Comparison of ENCODE assay signal across 12 cellular contexts in the genomic region with DNA sequence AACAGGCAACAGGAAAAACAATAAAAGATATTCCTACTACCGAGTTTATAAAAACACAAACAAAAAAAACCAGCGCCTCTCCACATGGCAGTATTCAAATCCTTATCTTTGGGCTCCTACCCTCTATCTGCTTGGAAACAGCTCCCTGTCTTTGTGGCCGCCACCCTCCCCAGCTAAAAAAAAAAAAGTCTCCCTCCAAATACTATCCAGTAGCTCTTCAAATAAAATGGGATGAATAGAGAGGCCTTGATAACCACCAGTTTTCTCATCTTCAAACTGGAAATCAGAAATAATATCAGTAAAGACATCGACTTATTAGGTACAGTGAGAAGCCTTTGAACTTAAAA.
A peak's percentile ranks its signal among the peaks of the same experiment; 100 is the strongest.
DNase-seq lines count a peak whose midpoint lies in the region; TF ChIP-seq lines count a peak whose summit lies in the region.
"Had no signal": no experiment of that assay in that cellular context is flagged by ENCODE, and none has a peak within 500 bp of the region (broad histone marks: within the 10 kb centered on the region; RNA-seq: fewer than 3 reads in every experiment).

No MANE protein-coding gene starts in this region.

- H3K27me3 ChIP-seq in Loucy (ENCODE audit: insufficient read depth, low read length, poor library complexity, severe bottlenecking) (no peaks in the 10 kb centered on the region), ascending aorta (no peaks in the 10 kb centered on the region)

- intact Hi-C loops in ascending aorta (cut with DNase I), result loop anchor here (5.0 to 10.0 kb wide), 5 partner anchors 190 to 1910 kb away; a partner anchor contains a TSS

- H3K36me3 ChIP-seq in Loucy (ENCODE audit: insufficient read depth, low read length) (no peaks in the 10 kb centered on the region), ascending aorta (no peaks in the 10 kb centered on the region), mesodermal cell (ENCODE audit: control insufficient read depth, insufficient read depth, low read length) (no peaks in the 10 kb centered on the region)

- H3K9ac ChIP-seq in Loucy (ENCODE audit: low read depth, low read length, poor library complexity, severe bottlenecking), result peak overlapping the region; percentile 69

- H3K4me1 ChIP-seq in Loucy (ENCODE audit: insufficient read depth, low read length, poor library complexity, severe bottlenecking), result peaks cover 66% of the 10 kb centered on the region
- H3K4me1 ChIP-seq in ascending aorta, result peaks cover 3 to 7% of the 10 kb centered on the region in 2 donors
- peaks cover 7% of the 10 kb centered on the region for H3K4me1 ChIP-seq in mesodermal cell (ENCODE audit: control insufficient read depth, insufficient read depth, low read length, poor library complexity, severe bottlenecking)

- DNase-seq in ascending aorta (ENCODE audit: low spot score in 2 of 2) (no peak), hepatic stellate cell (ENCODE audit: low spot score) (no peak), foreskin melanocyte (no peak), NCI-H345 (lab: John Stamatoyannopoulos, UW) (no peak)
- DNase-seq in effector CD8-positive, alpha-beta T cell (lab: John Stamatoyannopoulos, UW), result no peak
- DNase-seq: activated gamma-delta T cell, GDM1, HFFc6, NCI-H524 had no signal

- peak overlapping the region; percentile 69 for H3K4me3 ChIP-seq in Loucy (ENCODE audit: low read length, poor library complexity, severe bottlenecking)
- no peak overlapping the region for H3K4me3 ChIP-seq in ascending aorta
- H3K4me3 ChIP-seq in mesodermal cell (ENCODE audit: extremely low read depth, insufficient read depth, low read length, poor library complexity, severe bottlenecking), result no peak overlapping the region

- H3K27ac ChIP-seq in ascending aorta, result peak overlapping the region; percentile 86 to 89
- peak overlapping the region; percentile 91 for H3K27ac ChIP-seq in mesodermal cell (ENCODE audit: low read depth, low read length, severe bottlenecking)
- peak overlapping the region; percentile 97 for H3K27ac ChIP-seq in temporal lobe (ENCODE audit: low read depth, low read length)

- WGBS in mesodermal cell (ENCODE audit: insufficient coverage in 2 of 2), 2 experiments, result 95 to 97% methylated on average over 3 of the region's 4 CpGs

- H4K20me1 ChIP-seq in Loucy (ENCODE audit: insufficient read depth, low read length, poor library complexity, severe bottlenecking), result no peaks in the 10 kb centered on the region

- no peak for TF ChIP-seq CTCF in Loucy (conservative IDR thresholded peaks at IDR 0.05; ENCODE audit: low read length)
- TF ChIP-seq CTCF in ascending aorta (IDR thresholded peaks at IDR 0.05), result no peak

- no peaks in the 10 kb centered on the region for H3K9me2 ChIP-seq in Loucy (replicated peaks; ENCODE audit: low read depth, low read length)

- peak overlapping the region; percentile 66 for H3K4me2 ChIP-seq in Loucy (ENCODE audit: low read depth, low read length, poor library complexity, severe bottlenecking)

- peaks cover 17% of the 10 kb centered on the region; the same call in 1 of the 2 replicates for H3F3A ChIP-seq in Loucy (ENCODE audit: low read depth)

- H2AFZ ChIP-seq in Loucy (ENCODE audit: low read length), result peak overlapping the region; percentile 58; the same call in 1 of the 2 replicates

- no peaks in the 10 kb centered on the region for H3K9me3 ChIP-seq in Loucy (ENCODE audit: insufficient read depth, low read depth, low read length)
- no peaks in the 10 kb centered on the region for H3K9me3 ChIP-seq in ascending aorta
- no peaks in the 10 kb centered on the region for H3K9me3 ChIP-seq in mesodermal cell (ENCODE audit: control insufficient read depth, low read length)

- H3K79me2 ChIP-seq in Loucy (ENCODE audit: insufficient read depth, low read length), result no peaks in the 10 kb centered on the region
